ENCODE assay signal across 8 cellular contexts in the genomic region with DNA sequence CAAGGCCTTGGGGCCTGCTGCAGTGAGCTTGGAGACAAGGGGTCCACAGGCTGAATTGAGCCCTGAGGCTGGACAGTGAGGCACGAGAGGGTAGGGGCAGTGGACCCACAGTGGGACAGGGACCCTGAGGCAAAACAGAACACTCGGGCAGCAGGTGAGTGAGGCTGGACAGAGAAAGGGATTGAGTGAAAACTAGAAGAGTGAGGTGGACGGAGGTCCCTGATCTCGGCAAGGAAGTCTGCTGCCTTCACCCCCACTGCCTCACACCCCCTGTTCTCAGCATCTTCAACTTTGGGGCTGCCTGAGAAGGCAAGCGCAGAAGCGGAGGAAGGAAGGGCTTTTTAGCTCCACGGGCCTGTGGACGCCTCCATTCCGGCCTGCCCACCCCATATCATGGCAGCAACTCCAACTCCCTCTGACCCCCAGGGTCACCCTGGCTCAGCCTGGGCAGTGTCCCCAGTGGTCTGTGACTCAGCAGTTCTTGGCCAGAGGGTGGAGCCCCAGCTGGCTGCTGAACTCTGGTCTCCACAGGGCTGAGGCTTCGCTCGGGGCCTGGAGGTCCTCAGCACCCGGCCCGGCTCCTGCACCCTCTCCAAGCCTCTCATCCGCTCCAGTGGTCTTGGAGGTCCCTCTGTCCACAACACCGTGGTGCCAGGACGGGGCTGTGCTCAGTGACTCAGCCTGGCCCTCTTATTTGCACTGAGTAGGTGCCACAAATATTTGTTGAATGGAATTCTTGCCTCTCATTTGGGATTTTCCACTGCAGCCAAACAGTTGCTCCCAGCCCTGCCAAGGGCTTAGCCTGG.
DNase-seq lines count a peak whose midpoint lies in the region; ATAC-seq and TF ChIP-seq lines count a peak whose summit lies in the region.

No MANE protein-coding gene starts in this region.

- H3K27ac Mint-ChIP-seq in HFFc6, result peak overlapping the region; percentile 74
- H3K27ac Mint-ChIP-seq in activated CD8-positive, alpha-beta T cell treated with anti-CD3 and anti-CD28 coated beads, Interleukin-2, amount 10 ng/mL, durations not matched to agents 7 days and 5 days, result peak overlapping the region; percentile 6
- peak overlapping the region; percentile 59 for H3K27ac Mint-ChIP-seq in stimulated activated memory B cell treated with anti-CD40 and anti-IgM and Interleukin-4, amounts not matched to agents 10 μg/mL and 1 μg/mL and 100 μg/mL, for 72 hours

- peaks cover 72% of the 10 kb centered on the region for H3K4me1 Mint-ChIP-seq in HFFc6 (ENCODE audit: low read depth)
- peaks cover 55% of the 10 kb centered on the region for H3K4me1 Mint-ChIP-seq in activated CD8-positive, alpha-beta T cell treated with anti-CD3 and anti-CD28 coated beads, Interleukin-2, amount 10 ng/mL, durations not matched to agents 7 days and 5 days (ENCODE audit: low read depth)
- peaks cover 40% of the 10 kb centered on the region for H3K4me1 Mint-ChIP-seq in stimulated activated memory B cell treated with anti-CD40 and anti-IgM and Interleukin-4, amounts not matched to agents 10 μg/mL and 1 μg/mL and 100 μg/mL, for 72 hours

- H3K9me3 Mint-ChIP-seq in HFFc6, result no peaks in the 10 kb centered on the region
- H3K9me3 Mint-ChIP-seq in activated CD8-positive, alpha-beta T cell treated with anti-CD3 and anti-CD28 coated beads, Interleukin-2, amount 10 ng/mL, durations not matched to agents 7 days and 5 days (ENCODE audit: insufficient read depth), result no peaks in the 10 kb centered on the region
- no peaks in the 10 kb centered on the region for H3K9me3 Mint-ChIP-seq in stimulated activated memory B cell treated with anti-CD40 and anti-IgM and Interleukin-4, amounts not matched to agents 10 μg/mL and 1 μg/mL and 100 μg/mL, for 72 hours

- H3K27me3 Mint-ChIP-seq in HFFc6 (ENCODE audit: insufficient read depth), result no peaks in the 10 kb centered on the region; the same call in 1 of the 2 replicates
- no peaks in the 10 kb centered on the region for H3K27me3 Mint-ChIP-seq in activated CD8-positive, alpha-beta T cell treated with anti-CD3 and anti-CD28 coated beads, Interleukin-2, amount 10 ng/mL, durations not matched to agents 7 days and 5 days (ENCODE audit: low read depth)
- H3K27me3 Mint-ChIP-seq in stimulated activated memory B cell treated with anti-CD40 and anti-IgM and Interleukin-4, amounts not matched to agents 10 μg/mL and 1 μg/mL and 100 μg/mL, for 72 hours, result no peaks in the 10 kb centered on the region

- H3K4me3 Mint-ChIP-seq in HFFc6, result 0 out of 2 replicates have a peak overlapping the region, but pooled peaks have one; percentile 22
- no peak overlapping the region for H3K4me3 Mint-ChIP-seq in activated CD8-positive, alpha-beta T cell treated with anti-CD3 and anti-CD28 coated beads, Interleukin-2, amount 10 ng/mL, durations not matched to agents 7 days and 5 days
- no peak overlapping the region for H3K4me3 Mint-ChIP-seq in stimulated activated memory B cell treated with anti-CD40 and anti-IgM and Interleukin-4, amounts not matched to agents 10 μg/mL and 1 μg/mL and 100 μg/mL, for 72 hours

- peak; percentile 15 for DNase-seq in HFFc6
- no peak for DNase-seq in activated CD8-positive, alpha-beta T cell treated with anti-CD3 and anti-CD28 coated beads, Interleukin-2, amount 10 ng/mL, durations not matched to agents 7 days and 5 days
- DNase-seq in left ventricle myocardium superior, result peak; percentile 72
- DNase-seq in amniotic stem cell (lab: John Stamatoyannopoulos, UW), result no peak
- DNase-seq in D341Med (ENCODE audit: low spot score), result no peak

- CTCF ChIA-PET in activated CD8-positive, alpha-beta T cell treated with anti-CD3 and anti-CD28 coated beads, Interleukin-2, amount 10 ng/mL, durations not matched to agents 7 days and 5 days (lab: Charles Lee), result interaction anchor here (0.9 to 4.1 kb wide), 3 partner anchors 11 to 33 kb away, joined by 3 to 18 read pairs (median 3); no protein-coding TSS in a partner anchor

- POLR2A ChIA-PET in activated CD8-positive, alpha-beta T cell treated with anti-CD3 and anti-CD28 coated beads, Interleukin-2, amount 10 ng/mL, durations not matched to agents 7 days and 5 days (lab: Charles Lee), result interaction anchor here (0.6 to 1.2 kb wide), 2 partner anchors 15 to 33 kb away, joined by 4 to 6 read pairs; no protein-coding TSS in a partner anchor

- H3K36me3 Mint-ChIP-seq in HFFc6 (ENCODE audit: low read depth), result no peaks in the 10 kb centered on the region
- H3K36me3 Mint-ChIP-seq in activated CD8-positive, alpha-beta T cell treated with anti-CD3 and anti-CD28 coated beads, Interleukin-2, amount 10 ng/mL, durations not matched to agents 7 days and 5 days (ENCODE audit: low read depth), result no peaks in the 10 kb centered on the region
- H3K36me3 Mint-ChIP-seq in stimulated activated memory B cell treated with anti-CD40 and anti-IgM and Interleukin-4, amounts not matched to agents 10 μg/mL and 1 μg/mL and 100 μg/mL, for 72 hours, result no peaks in the 10 kb centered on the region

- intact Hi-C loops in left ventricle myocardium superior (cut with micrococcal nuclease), result no loop called here

- peak; percentile 27; the same call in 1 of the 2 replicates for TF ChIP-seq CTCF in HFFc6 (IDR thresholded peaks at IDR 0.05)

- ATAC-seq in activated CD8-positive, alpha-beta T cell treated with anti-CD3 and anti-CD28 coated beads, Interleukin-2, amount 10 ng/mL, durations not matched to agents 7 days and 5 days, result no peak
- ATAC-seq in left ventricle myocardium superior (peak; percentile 59), GM21576 (IDR thresholded peaks at IDR 0.05; ENCODE audit: unreplicated experiment) (no peak), GM19351 (IDR thresholded peaks at IDR 0.05; ENCODE audit: unreplicated experiment) (no peak)
- ATAC-seq in stimulated activated memory B cell treated with anti-CD40 and anti-IgM and Interleukin-4, amounts not matched to agents 10 μg/mL and 1 μg/mL and 100 μg/mL, for 72 hours, result no peak

Comparison
In these comparisons a context has a peak if more than half of its experiments do, and no peak if none do; other contexts are left out.
1. DNase-seq: peak in HFFc6 (single experiment) and left ventricle myocardium superior (single experiment); none in activated CD8-positive, alpha-beta T cell treated with anti-CD3 and anti-CD28 coated beads, Interleukin-2, amount 10 ng/mL, durations not matched to agents 7 days and 5 days (single experiment), amniotic stem cell (single experiment) and D341Med (single experiment).
2. H3K27ac Mint-ChIP-seq: peak in every context shown above with its lines; median percentile 74 in HFFc6; 59 in stimulated activated memory B cell treated with anti-CD40 and anti-IgM and Interleukin-4, amounts not matched to agents 10 μg/mL and 1 μg/mL and 100 μg/mL, for 72 hours; 6 in activated CD8-positive, alpha-beta T cell treated with anti-CD3 and anti-CD28 coated beads, Interleukin-2, amount 10 ng/mL, durations not matched to agents 7 days and 5 days.